Comparison of ENCODE assay signal across 17 cellular contexts in the genomic region with DNA sequence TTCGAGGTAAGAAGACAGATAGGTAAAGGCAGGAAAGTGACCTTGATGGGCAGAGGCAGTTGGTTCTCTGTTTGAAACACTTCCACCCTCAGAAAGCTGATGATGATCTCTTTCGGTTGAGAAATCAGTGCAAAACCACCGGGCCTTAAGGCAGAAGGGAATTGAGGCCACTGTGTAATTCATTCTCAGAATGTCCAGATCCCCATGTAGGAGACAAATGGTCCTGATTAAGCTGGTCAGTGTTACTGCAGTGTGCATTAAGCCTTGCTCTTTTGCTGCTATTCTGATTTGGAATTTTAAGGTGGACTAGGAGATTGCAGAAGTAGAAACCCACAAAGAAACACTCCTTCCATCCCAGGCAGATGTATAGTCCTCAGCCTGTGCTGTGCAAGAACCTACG.
DNase-seq lines count a peak whose midpoint lies in the region; ATAC-seq and TF ChIP-seq lines count a peak whose summit lies in the region.
"Had no signal": no experiment of that assay in that cellular context is flagged by ENCODE, and none has a peak within 500 bp of the region (broad histone marks: within the 10 kb centered on the region; RNA-seq: fewer than 3 reads in every experiment).

No MANE protein-coding gene starts in this region.

- peaks cover 0 to 6% (median 0%) of the 10 kb centered on the region in 9 donors for H3K36me3 ChIP-seq in heart left ventricle
- H3K36me3 ChIP-seq in KMS-11 (ENCODE audit: insufficient read depth) = no peaks in the 10 kb centered on the region
- no peaks in the 10 kb centered on the region for H3K36me3 ChIP-seq in skeletal muscle tissue (ENCODE audit: control insufficient read depth in 3 of 3, insufficient read depth in 3 of 3, low read length in 3 of 3)
- H3K36me3 ChIP-seq in esophagus squamous epithelium = no peaks in the 10 kb centered on the region
- H3K36me3 ChIP-seq: ascending aorta, transverse colon had no signal

- H3K4me1 Mint-ChIP-seq in endothelial cell (ENCODE audit: unreplicated experiment) = peaks cover 9% of the 10 kb centered on the region

- H3K27me3 ChIP-seq in heart left ventricle (no peaks in the 10 kb centered on the region), KMS-11 (ENCODE audit: insufficient read depth, low read depth) (no peaks in the 10 kb centered on the region), skeletal muscle tissue (ENCODE audit: control insufficient read depth in 3 of 3, insufficient read depth in 3 of 3, low read length in 3 of 3) (no peaks in the 10 kb centered on the region), esophagus squamous epithelium (no peaks in the 10 kb centered on the region)
- H3K27me3 ChIP-seq: ascending aorta, transverse colon had no signal

- 47 to 57% (median 53%) methylated on average over 4 of the region's 4 CpGs for WGBS in heart left ventricle, 4 donors
- 59 to 71% methylated on average over 4 of the region's 4 CpGs for WGBS in esophagus squamous epithelium, 2 donors

- peak overlapping the region; percentile 75; the same call in 1 of the 2 replicates for H3K4me2 ChIP-seq in KMS-11

- H3K79me2 ChIP-seq in KMS-11 (ENCODE audit: insufficient read depth, low read depth) = no peaks in the 10 kb centered on the region

- H3K9me3 Mint-ChIP-seq in endothelial cell (ENCODE audit: unreplicated experiment) = no peaks in the 10 kb centered on the region
- H3K9me3 Mint-ChIP-seq: stimulated activated naive B cell treated with anti-CD40 and anti-IgM and Interleukin-4, amounts not matched to agents 10 μg/mL and 1 μg/mL and 100 μg/mL, for 72 hours had no signal

- H3K27ac ChIP-seq in heart left ventricle (peak overlapping the region in 9 of 12 donors; percentile 14 to 83 (median 32)), KMS-11 (no peak overlapping the region), skeletal muscle tissue (ENCODE audit: low read depth, low read length) (peak overlapping the region; percentile 96), esophagus squamous epithelium (no peak overlapping the region)
- H3K27ac ChIP-seq: ascending aorta, C4-2B, transverse colon had no signal

- H3K27me3 Mint-ChIP-seq in endothelial cell (ENCODE audit: unreplicated experiment) = peaks cover 2% of the 10 kb centered on the region
- H3K27me3 Mint-ChIP-seq: stimulated activated naive B cell treated with anti-CD40 and anti-IgM and Interleukin-4, amounts not matched to agents 10 μg/mL and 1 μg/mL and 100 μg/mL, for 72 hours had no signal

- DNase-seq in heart left ventricle = no peak
- no peak for DNase-seq in cardiac septum (ENCODE audit: low spot score)
- DNase-seq in endothelial cell (ENCODE audit: low spot score) = no peak
- DNase-seq in NCI-H774 (lab: John Stamatoyannopoulos, UW) = no peak
- no peak for DNase-seq in esophagus squamous epithelium (lab: John Stamatoyannopoulos, UW)
- DNase-seq: activated CD4-positive, alpha-beta T cell treated with anti-CD3 and anti-CD28 coated beads for 48 hours; activated naive CD4-positive, alpha-beta T cell; foreskin melanocyte; NCI-H1105 treated with DMSO at 0.1 percent for 48 hours; NCI-H748 treated with DMSO at 0.1 percent for 48 hours; stimulated activated naive B cell treated with anti-CD40 and anti-IgM and Interleukin-4, amounts not matched to agents 10 μg/mL and 1 μg/mL and 100 μg/mL, for 72 hours; transverse colon had no signal

- H3K9me3 ChIP-seq in heart left ventricle = no peaks in the 10 kb centered on the region
- no peaks in the 10 kb centered on the region for H3K9me3 ChIP-seq in skeletal muscle tissue (ENCODE audit: control insufficient read depth in 3 of 3, low read length in 3 of 3)
- no peaks in the 10 kb centered on the region for H3K9me3 ChIP-seq in esophagus squamous epithelium
- H3K9me3 ChIP-seq: ascending aorta, transverse colon had no signal

- H3K4me3 Mint-ChIP-seq in endothelial cell (ENCODE audit: unreplicated experiment) = peak overlapping the region; percentile 7
- H3K4me3 Mint-ChIP-seq: stimulated activated naive B cell treated with anti-CD40 and anti-IgM and Interleukin-4, amounts not matched to agents 10 μg/mL and 1 μg/mL and 100 μg/mL, for 72 hours had no signal

- TF ChIP-seq POLR2A in heart left ventricle (IDR thresholded peaks at IDR 0.05) (no peak), esophagus squamous epithelium (IDR thresholded peaks at IDR 0.05) (no peak)

- H3K4me1 ChIP-seq in heart left ventricle (peaks cover 0 to 45% (median 22%) of the 10 kb centered on the region in 12 donors), KMS-11 (ENCODE audit: low read depth, poor library complexity, severe bottlenecking) (peaks cover 69% of the 10 kb centered on the region), skeletal muscle tissue (ENCODE audit: control insufficient read depth in 3 of 3, insufficient read depth in 3 of 3, low read length in 3 of 3) (peaks cover 32 to 42% (median 38%) of the 10 kb centered on the region in 3 donors), esophagus squamous epithelium (peaks cover 0 to 17% (median 11%) of the 10 kb centered on the region in 3 donors)

- no peak overlapping the region for H2AFZ ChIP-seq in KMS-11 (ENCODE audit: low read depth)

- H3K4me3 ChIP-seq in heart left ventricle = no peak overlapping the region
- H3K4me3 ChIP-seq in KMS-11 (IDR thresholded peaks at IDR 0.05; ENCODE audit: insufficient read depth, low read depth, low read length) = no peak overlapping the region
- H3K4me3 ChIP-seq in skeletal muscle tissue (ENCODE audit: low read length in 3 of 3) = no peak overlapping the region
- H3K4me3 ChIP-seq in esophagus squamous epithelium = no peak overlapping the region
- H3K4me3 ChIP-seq: ascending aorta, transverse colon had no signal

- TF ChIP-seq CTCF in heart left ventricle (IDR thresholded peaks at IDR 0.05) (no peak), KMS-11 (conservative IDR thresholded peaks at IDR 0.05; ENCODE audit: low read depth, low read length) (no peak), endothelial cell (IDR thresholded peaks at IDR 0.05; ENCODE audit: unreplicated experiment) (no peak), esophagus squamous epithelium (IDR thresholded peaks at IDR 0.05) (no peak)

- peaks cover under 1% of the 10 kb centered on the region for H3K36me3 Mint-ChIP-seq in endothelial cell (ENCODE audit: low read depth, unreplicated experiment)
- H3K36me3 Mint-ChIP-seq: stimulated activated naive B cell treated with anti-CD40 and anti-IgM and Interleukin-4, amounts not matched to agents 10 μg/mL and 1 μg/mL and 100 μg/mL, for 72 hours had no signal

- H4K20me1 ChIP-seq in KMS-11 (ENCODE audit: insufficient read depth) = no peaks in the 10 kb centered on the region

- intact Hi-C loops in heart left ventricle (cut with DNase I) (loop anchor here in 1 of 10 donors (10.0 kb wide), 1 partner anchor 649 kb away; no protein-coding TSS in a partner anchor), cardiac septum (cut with DNase I) (loop anchor here (2.0 kb wide), 1 partner anchor 17 kb away; no protein-coding TSS in a partner anchor), esophagus squamous epithelium (cut with DNase I) (no loop called here)

- H3K27ac Mint-ChIP-seq in endothelial cell (ENCODE audit: unreplicated experiment) = no peak overlapping the region
- H3K27ac Mint-ChIP-seq: stimulated activated naive B cell treated with anti-CD40 and anti-IgM and Interleukin-4, amounts not matched to agents 10 μg/mL and 1 μg/mL and 100 μg/mL, for 72 hours had no signal

- H3K9ac ChIP-seq in KMS-11 = no peak overlapping the region
- H3K9ac ChIP-seq in skeletal muscle tissue (ENCODE audit: low read depth in 1 of 3, low read length in 3 of 3) = peak overlapping the region; percentile 26 to 63 (median 46)

- ATAC-seq in heart left ventricle = no peak
- no peak for ATAC-seq in HG03432 (IDR thresholded peaks at IDR 0.05; ENCODE audit: unreplicated experiment)
- ATAC-seq: stimulated activated naive B cell treated with anti-CD40 and anti-IgM and Interleukin-4, amounts not matched to agents 10 μg/mL and 1 μg/mL and 100 μg/mL, for 72 hours had no signal

Comparison
In these comparisons a context has a peak if more than half of its experiments do, and no peak if none do; other contexts are left out.
1. H3K27ac ChIP-seq: peak in heart left ventricle (9 of 12) and skeletal muscle tissue (single experiment); none in KMS-11 (single experiment) and esophagus squamous epithelium (0 of 4).